ENCODE assay signal across 10 cellular contexts in the genomic region with DNA sequence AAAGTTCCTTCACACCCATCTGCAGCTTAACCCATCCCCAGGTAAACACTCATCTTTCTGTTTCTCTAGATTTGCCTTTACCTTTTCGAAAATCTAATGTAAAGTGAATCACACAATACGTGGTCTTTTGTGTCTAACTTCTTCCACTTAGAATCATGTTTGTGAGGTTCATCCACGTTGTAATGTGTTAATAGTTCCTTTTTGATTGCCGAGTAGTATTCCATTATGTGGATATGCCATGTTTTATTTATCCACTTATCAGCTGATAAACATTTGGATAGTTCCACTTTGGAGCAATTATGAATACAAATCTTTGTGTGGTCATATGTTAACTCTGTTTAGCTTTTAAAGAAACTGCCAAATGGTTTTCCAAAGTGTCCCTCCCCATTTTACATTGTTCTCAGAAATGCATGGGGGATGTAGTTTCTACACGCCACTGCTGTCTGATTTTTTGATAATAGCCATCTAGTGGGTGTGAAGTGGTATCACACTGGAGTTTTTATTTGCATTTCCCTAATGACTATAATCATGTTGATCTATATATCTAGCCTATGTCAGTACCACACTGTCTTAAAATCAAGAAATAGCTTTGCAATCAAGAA. TPM values are rescaled to one million over a fixed set of nuclear protein-coding genes. Genes with fewer than 3 reads are reported as not detected.
DNase-seq lines count a peak whose midpoint lies in the region; ATAC-seq and TF ChIP-seq lines count a peak whose summit lies in the region.
"Had no signal": no experiment of that assay in that cellular context is flagged by ENCODE, and none has a peak within 500 bp of the region (broad histone marks: within the 10 kb centered on the region; RNA-seq: fewer than 3 reads in every experiment).

No MANE protein-coding gene starts in this region.

- in situ Hi-C loops in SK-MEL-5 (cut with HindIII; ENCODE audit: low pct_unique_long_range_greater_than_20kb, low sequenced_read_pairs), result no loop called here

- H3K9me3 ChIP-seq in BE2C, result no peaks in the 10 kb centered on the region

- peak; percentile 23; the same call in 1 of the 2 replicates for TF ChIP-seq CTCF in BE2C (IDR thresholded peaks at IDR 0.05; ENCODE audit: low read depth, low read length)
- peak; percentile 46 for TF ChIP-seq CTCF in GM12873 (IDR thresholded peaks at IDR 0.05; ENCODE audit: insufficient read depth, low read depth, low read length, missing control alignments)
- peak; percentile 46 for TF ChIP-seq CTCF in foreskin keratinocyte (conservative IDR thresholded peaks at IDR 0.05)

- no peak overlapping the region for H3K4me3 ChIP-seq in BE2C (ENCODE audit: low read depth, low read length)

- H3K27me3 ChIP-seq in BE2C, result no peaks in the 10 kb centered on the region
- H3K27me3 ChIP-seq in foreskin keratinocyte, result no peaks in the 10 kb centered on the region

- H3K27ac ChIP-seq in foreskin keratinocyte, result no peak overlapping the region

- ATAC-seq in foreskin keratinocyte, result no peak
- ATAC-seq in esophagus mucosa, result no peak
- no peak for ATAC-seq in GM18517 (IDR thresholded peaks at IDR 0.05; ENCODE audit: unreplicated experiment)

- H3K4me1 ChIP-seq in BE2C (no peaks in the 10 kb centered on the region), foreskin keratinocyte (peaks cover 14% of the 10 kb centered on the region)

- peaks cover 7% of the 10 kb centered on the region for H3K36me3 ChIP-seq in BE2C

- DNase-seq in BE2C (no peak), SK-MEL-5 (ENCODE audit: low read depth, low spot score) (peak; percentile 20), foreskin keratinocyte (no peak), dermis blood vessel endothelial cell (no peak), COR-L47 (lab: John Stamatoyannopoulos, UW) (no peak)
- DNase-seq: activated naive CD4-positive, alpha-beta T cell treated with Interleukin-2 at 50 U/mL for 16 hours; NK-92 treated with Interleukin-12 subunit alpha and Interleukin-12 subunit beta, amount 100 ng/mL, for 24 hours had no signal

RNA-seq across cellular contexts. Expression of gene PECR, which starts 22.3 kb away (rescaled TPM):
- 15.7 TPM for polyA plus RNA-seq in BE2C (2012; ENCODE audit: insufficient read depth, insufficient read length, low read depth)
- 28.5 and 33.1 TPM in 2 replicates for total RNA-seq in SK-MEL-5 (2014; rRNA removed; shearing (Covaris generic))
- polyA plus RNA-seq in SK-MEL-5 (2015; cell fraction: cytosol; rRNA removed), result 26.0 and 29.3 TPM in 2 replicates
- polyA plus RNA-seq in SK-MEL-5 (2015; cell fraction: nucleus; rRNA removed), result 7.8 and 14.6 TPM in 2 replicates
- total RNA-seq in foreskin keratinocyte, result 8.1 and 8.6 TPM in 2 replicates
- polyA plus RNA-seq in foreskin keratinocyte, result 6.4 and 8.0 TPM in 2 replicates
- 10.2 and 18.9 TPM in 2 replicates for total RNA-seq in dermis blood vessel endothelial cell
- total RNA-seq in esophagus mucosa, result 3.1 TPM

RNA-seq across cellular contexts. Expression of gene TMEM169, which starts 22.4 kb away (rescaled TPM):
- polyA plus RNA-seq in BE2C (2012; ENCODE audit: insufficient read depth, insufficient read length, low read depth), result 21.9 TPM
- 0.16 and 0.67 TPM in 2 replicates for total RNA-seq in SK-MEL-5 (2014; rRNA removed; shearing (Covaris generic))
- polyA plus RNA-seq in SK-MEL-5 (2015; cell fraction: cytosol; rRNA removed), result 0.39 and 0.74 TPM in 2 replicates
- 0.19 and 1.8 TPM in 2 replicates for polyA plus RNA-seq in SK-MEL-5 (2015; cell fraction: nucleus; rRNA removed)
- total RNA-seq in foreskin keratinocyte (0.11 TPM in 1 of 2 replicates, not detected in the other), dermis blood vessel endothelial cell (0.37 and 0.85 TPM in 2 replicates), esophagus mucosa (0.04 TPM)
- polyA plus RNA-seq in foreskin keratinocyte, result 0.04 TPM in 2 replicates

RNA-seq across cellular contexts. Expression of gene MREG, which starts 46.0 kb away (rescaled TPM):
- 9.5 TPM for polyA plus RNA-seq in BE2C (2012; ENCODE audit: insufficient read depth, insufficient read length, low read depth)
- 128 and 133 TPM in 2 replicates for total RNA-seq in SK-MEL-5 (2014; rRNA removed; shearing (Covaris generic))
- polyA plus RNA-seq in SK-MEL-5 (2015; cell fraction: cytosol; rRNA removed), result 72.0 and 90.4 TPM in 2 replicates
- 63.1 and 67.1 TPM in 2 replicates for polyA plus RNA-seq in SK-MEL-5 (2015; cell fraction: nucleus; rRNA removed)
- total RNA-seq in foreskin keratinocyte, result 23.5 and 25.9 TPM in 2 replicates
- polyA plus RNA-seq in foreskin keratinocyte, result 14.5 and 17.0 TPM in 2 replicates
- 2.0 and 3.9 TPM in 2 replicates for total RNA-seq in dermis blood vessel endothelial cell
- total RNA-seq in esophagus mucosa, result 61.9 TPM

RNA-seq across cellular contexts. Expression of gene XRCC5, which starts 49.8 kb away (rescaled TPM):
- polyA plus RNA-seq in BE2C (2012; ENCODE audit: insufficient read depth, insufficient read length, low read depth), result 271 TPM
- total RNA-seq in SK-MEL-5 (2014; rRNA removed; shearing (Covaris generic)), result 337 and 381 TPM in 2 replicates
- polyA plus RNA-seq in SK-MEL-5 (2015; cell fraction: cytosol; rRNA removed), result 199 and 237 TPM in 2 replicates
- polyA plus RNA-seq in SK-MEL-5 (2015; cell fraction: nucleus; rRNA removed), result 135 and 153 TPM in 2 replicates
- total RNA-seq in foreskin keratinocyte (290 and 298 TPM in 2 replicates), dermis blood vessel endothelial cell (272 and 383 TPM in 2 replicates), esophagus mucosa (198 TPM)
- 161 and 180 TPM in 2 replicates for polyA plus RNA-seq in foreskin keratinocyte
